In genomic region chr7:43612128-43612527, GRCh38 we compare ENCODE assay signal across 13 cellular contexts. TPM values are rescaled to one million over a fixed set of nuclear protein-coding genes. Genes with fewer than 3 reads are reported as not detected.
DNase-seq lines count a peak whose midpoint lies in the region; ATAC-seq and TF ChIP-seq lines count a peak whose summit lies in the region.
"Had no signal": no experiment of that assay in that cellular context is flagged by ENCODE, and none has a peak within 500 bp of the region (broad histone marks: within the 10 kb centered on the region; RNA-seq: fewer than 3 reads in every experiment).

No MANE protein-coding gene starts in this region.

- H3K36me3 Mint-ChIP-seq in HFFc6 (ENCODE audit: low read depth) = peaks cover 50% of the 10 kb centered on the region
- H3K36me3 Mint-ChIP-seq in naive thymus-derived CD4-positive, alpha-beta T cell = peaks cover 10 to 55% (median 46%) of the 10 kb centered on the region in 5 donors

- peaks cover 11 to 31% of the 10 kb centered on the region in 2 donors for H3K4me1 ChIP-seq in ascending aorta
- H3K4me1 ChIP-seq in naive thymus-derived CD4-positive, alpha-beta T cell (ENCODE audit: control insufficient read depth in 2 of 2, insufficient read depth in 2 of 2, low read length in 2 of 2) = peaks cover 62 to 71% of the 10 kb centered on the region in 2 donors
- peaks cover 0 to 95% (median 54%) of the 10 kb centered on the region in 6 donors for H3K4me1 ChIP-seq in spleen
- peaks cover 0 to 29% (median 11%) of the 10 kb centered on the region in 4 donors for H3K4me1 ChIP-seq in stomach

- no peak for TF ChIP-seq POLR2A in spleen (IDR thresholded peaks at IDR 0.05)
- TF ChIP-seq POLR2A in stomach (IDR thresholded peaks at IDR 0.05) = no peak

- H3K27me3 Mint-ChIP-seq in HFFc6 (ENCODE audit: insufficient read depth) = no peaks in the 10 kb centered on the region; the same call in 1 of the 2 replicates
- H3K27me3 Mint-ChIP-seq in naive thymus-derived CD4-positive, alpha-beta T cell = no peaks in the 10 kb centered on the region

- peak overlapping the region; percentile 32; the same call in 1 of the 2 replicates for H3K4me3 Mint-ChIP-seq in HFFc6
- H3K4me3 Mint-ChIP-seq in naive thymus-derived CD4-positive, alpha-beta T cell = peak overlapping the region in 6 of 10 donors; percentile 23 to 69 (median 48)

- TF ChIP-seq EP300 in stomach (IDR thresholded peaks at IDR 0.05) = no peak

- no peak for ATAC-seq in naive thymus-derived CD4-positive, alpha-beta T cell
- no peak for ATAC-seq in GM18858 (IDR thresholded peaks at IDR 0.05; ENCODE audit: unreplicated experiment)

- H3K27ac ChIP-seq in AG04450 (ENCODE audit: low read depth, low read length) (peak overlapping the region; percentile 12), ascending aorta (peak overlapping the region; percentile 75 to 80), spleen (peak overlapping the region in 3 of 8 donors; percentile 5 to 63 (median 47)), stomach (peak overlapping the region in 2 of 5 donors; percentile 8 to 44)
- peak overlapping the region; percentile 49 for H3K27ac ChIP-seq in naive thymus-derived CD4-positive, alpha-beta T cell (ENCODE audit: low read depth, low read length)
- H3K27ac ChIP-seq: hepatocyte had no signal

- TF ChIP-seq CTCF in AG04450 (IDR thresholded peaks at IDR 0.05; ENCODE audit: low read depth, low read length) = no peak
- TF ChIP-seq CTCF in HFFc6 (IDR thresholded peaks at IDR 0.05) = no peak
- no peak for TF ChIP-seq CTCF in ascending aorta (IDR thresholded peaks at IDR 0.05)
- no peak for TF ChIP-seq CTCF in spleen (IDR thresholded peaks at IDR 0.05 in 8 of 11, conservative IDR thresholded peaks at IDR 0.05 in 3 of 11)
- no peak for TF ChIP-seq CTCF in stomach (IDR thresholded peaks at IDR 0.05)

- H3K27me3 ChIP-seq in AG04450 (ENCODE audit: control insufficient read depth, insufficient read depth, low read length) = no peaks in the 10 kb centered on the region
- H3K27me3 ChIP-seq in ascending aorta = no peaks in the 10 kb centered on the region
- no peaks in the 10 kb centered on the region for H3K27me3 ChIP-seq in naive thymus-derived CD4-positive, alpha-beta T cell (ENCODE audit: control insufficient read depth in 2 of 2, insufficient read depth in 2 of 2, low read length in 2 of 2)
- H3K27me3 ChIP-seq in spleen (replicated peaks in 1 of 7) = no peaks in the 10 kb centered on the region
- no peaks in the 10 kb centered on the region for H3K27me3 ChIP-seq in stomach
- H3K27me3 ChIP-seq: hepatocyte, neutrophil had no signal

- CTCF ChIA-PET in AG04450 (lab: Charles Lee) = interaction anchor here (0.7 to 2.5 kb wide), 3 partner anchors 10 to 88 kb away, joined by 3 to 8 read pairs (median 8); partner anchors contain the start of gene STK17A
- CTCF ChIA-PET in naive thymus-derived CD4-positive, alpha-beta T cell (lab: Charles Lee) = interaction anchor here (1.0 kb wide), 1 partner anchor 87 kb away, joined by 7 read pairs; no protein-coding TSS in a partner anchor

- DNase-seq in AG04450 (ENCODE audit: low read depth, low spot score) (no peak), HFFc6 (no peak), ascending aorta (ENCODE audit: low spot score in 2 of 2) (no peak), spleen (no peak), COR-L47 (lab: John Stamatoyannopoulos, UW) (no peak), stomach (no peak)
- no peak for DNase-seq in naive thymus-derived CD4-positive, alpha-beta T cell
- DNase-seq: AML-193, NCI-H1417 treated with DMSO at 0.1 percent for 48 hours, NCI-H524 had no signal

- H3K9me3 Mint-ChIP-seq in HFFc6 = no peaks in the 10 kb centered on the region
- no peaks in the 10 kb centered on the region for H3K9me3 Mint-ChIP-seq in naive thymus-derived CD4-positive, alpha-beta T cell

- no peaks in the 10 kb centered on the region for H3K9me3 ChIP-seq in AG04450 (ENCODE audit: control insufficient read depth, insufficient read depth, low read length)
- no peaks in the 10 kb centered on the region for H3K9me3 ChIP-seq in ascending aorta
- H3K9me3 ChIP-seq in naive thymus-derived CD4-positive, alpha-beta T cell (ENCODE audit: control insufficient read depth in 2 of 3, low read length in 3 of 3) = no peaks in the 10 kb centered on the region
- no peaks in the 10 kb centered on the region for H3K9me3 ChIP-seq in spleen
- H3K9me3 ChIP-seq in stomach = no peaks in the 10 kb centered on the region
- H3K9me3 ChIP-seq: neutrophil had no signal

- 68 to 87% (median 84%) methylated on average over 5 of the region's 5 CpGs for WGBS in spleen, 5 donors
- 65 to 85% (median 79%) methylated on average over 5 of the region's 5 CpGs for WGBS in stomach, 5 donors

- no peak overlapping the region for H3K4me3 ChIP-seq in AG04450 (ENCODE audit: low read depth, low read length)
- H3K4me3 ChIP-seq in ascending aorta = peak overlapping the region in 1 of 2 donors; percentile 24
- H3K4me3 ChIP-seq in naive thymus-derived CD4-positive, alpha-beta T cell (ENCODE audit: low read length) = no peak overlapping the region
- H3K4me3 ChIP-seq in spleen = no peak overlapping the region
- no peak overlapping the region for H3K4me3 ChIP-seq in stomach
- H3K4me3 ChIP-seq: hepatocyte had no signal

- peaks cover 39% of the 10 kb centered on the region for H3K4me1 Mint-ChIP-seq in HFFc6 (ENCODE audit: low read depth)
- H3K4me1 Mint-ChIP-seq in naive thymus-derived CD4-positive, alpha-beta T cell = peaks cover 44 to 80% (median 58%) of the 10 kb centered on the region in 7 donors

- H3K27ac Mint-ChIP-seq in HFFc6 = peak overlapping the region; percentile 86
- peak overlapping the region in 8 of 9 donors; percentile 49 to 91 (median 72) for H3K27ac Mint-ChIP-seq in naive thymus-derived CD4-positive, alpha-beta T cell

- POLR2A ChIA-PET in AG04450 (lab: Yijun Ruan, JAX) = interaction anchor here (1.1 kb wide), 1 partner anchor 30 kb away, joined by 3 read pairs; the partner anchor contains the start of gene STK17A
- POLR2A ChIA-PET in naive thymus-derived CD4-positive, alpha-beta T cell (lab: Charles Lee) = interaction anchor here (1.2 to 1.7 kb wide), 2 partner anchors 8 to 17 kb away, joined by 3 to 4 read pairs; no protein-coding TSS in a partner anchor

- H3K36me3 ChIP-seq in ascending aorta = peaks cover 12 to 14% of the 10 kb centered on the region in 2 donors
- H3K36me3 ChIP-seq in naive thymus-derived CD4-positive, alpha-beta T cell (ENCODE audit: control insufficient read depth in 2 of 3, insufficient read depth in 3 of 3, low read length in 3 of 3) = peaks cover 15 to 64% (median 26%) of the 10 kb centered on the region in 3 experiments
- H3K36me3 ChIP-seq in spleen = peaks cover 0 to 99% (median 54%) of the 10 kb centered on the region in 6 donors
- peaks cover 14 to 61% (median 32%) of the 10 kb centered on the region in 4 donors for H3K36me3 ChIP-seq in stomach

- intact Hi-C loops in ascending aorta (cut with DNase I) (loop anchor here (5.0 kb wide), 1 partner anchor 35 kb away; no protein-coding TSS in a partner anchor), spleen (cut with DNase I; ENCODE audit: low total_unique reads) (no loop called here), stomach (cut with DNase I; ENCODE audit: low total_unique reads) (no loop called here)
- intact Hi-C loops in naive thymus-derived CD4-positive, alpha-beta T cell (cut with micrococcal nuclease) = loop anchor here in 1 of 2 donors (2.0 kb wide), 1 partner anchor 21 kb away; no protein-coding TSS in a partner anchor

RNA-seq across cellular contexts. Expression of gene STK17A, which starts 29.2 kb away (rescaled TPM):
- polyA plus RNA-seq in AG04450 (2011; rRNA removed) (29.5 and 39.7 TPM in 2 replicates), spleen (10 to 100 TPM; 33.4 to 41.9 (median 40.2) TPM), stomach (10 to 100 TPM in 2 of 3 donors, 1 to 10 TPM in 1; 6.3 to 32.4 (median 19.2) TPM)
- 9.3 and 15.2 TPM in 2 replicates for polyA minus RNA-seq in AG04450 (2011; rRNA and poly(A)+ RNA removed)
- 10 to 100 TPM; 59.0 to 79.2 (median 62.8) TPM for total RNA-seq in HFFc6 (2021; fragmentation: NEBNext Ultra II Directional; extraction: Animal tissue kit (Norgen Biotek cat#: 25700))
- total RNA-seq in ascending aorta (9.6 TPM), spleen (10 to 100 TPM; 45.5 to 70.1 (median 63.8) TPM), stomach (10 to 100 TPM; 18.5 to 33.0 (median 30.8) TPM)
- total RNA-seq in naive thymus-derived CD4-positive, alpha-beta T cell = 100 to 1,000 TPM in 2 of 5 experiments, 10 to 100 TPM in 3; 71.3 to 132 (median 95.8) TPM
- polyA plus RNA-seq in naive thymus-derived CD4-positive, alpha-beta T cell = 100 to 1,000 TPM; 199 to 292 TPM
